8 cellular contexts compared by ENCODE assay signal in the genomic region with DNA sequence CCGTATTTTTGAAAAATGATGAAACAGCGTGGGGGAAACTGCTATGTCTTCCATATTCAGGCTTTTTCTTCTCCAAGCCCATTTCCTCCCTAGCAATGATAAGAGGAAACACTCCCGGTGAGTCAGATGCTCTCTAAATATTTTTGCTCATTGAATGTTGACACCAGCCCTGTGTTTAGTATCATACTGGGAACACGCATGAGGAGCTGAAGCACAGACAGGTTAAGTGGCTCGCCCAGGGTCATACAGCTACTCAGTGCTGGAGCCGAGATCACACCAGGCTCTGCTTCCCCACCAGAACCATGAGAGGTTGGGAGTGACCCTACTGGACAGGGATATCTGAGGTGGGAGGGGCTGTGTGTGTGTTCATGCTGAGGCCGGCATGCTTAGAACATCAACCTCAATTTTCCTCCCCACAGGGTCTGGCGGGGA. TPM values are rescaled to one million over a fixed set of nuclear protein-coding genes. Genes with fewer than 3 reads are reported as not detected.
A peak's percentile ranks its signal among the peaks of the same experiment; 100 is the strongest.
DNase-seq lines count a peak whose midpoint lies in the region; ATAC-seq, FAIRE-seq and TF ChIP-seq lines count a peak whose summit lies in the region.

No MANE protein-coding gene starts in this region.

- H3K27ac ChIP-seq in astrocyte (ENCODE audit: low read depth, low read length): peak overlapping the region; percentile 78

- TF ChIP-seq CTCF in Calu3 (IDR thresholded peaks at IDR 0.05; ENCODE audit: unreplicated experiment) (no peak), astrocyte (IDR thresholded peaks at IDR 0.05; ENCODE audit: insufficient read depth, low read depth, low read length) (no peak), GM10266 (IDR thresholded peaks at IDR 0.05; ENCODE audit: control insufficient read depth, insufficient read depth, low read depth, missing control alignments) (no peak)

- peak overlapping the region; percentile 82 for H3K4me2 ChIP-seq in astrocyte (ENCODE audit: low read length)

- intact Hi-C loops in Calu3 (cut with micrococcal nuclease; ENCODE audit: unreplicated experiment): loop anchor here (2.0 to 5.0 kb wide), 3 partner anchors 58 to 147 kb away; partner anchors contain the start of gene KATNB1

- ATAC-seq in GM18870 (IDR thresholded peaks at IDR 0.05; ENCODE audit: unreplicated experiment) (no peak), GM19463 (IDR thresholded peaks at IDR 0.05; ENCODE audit: unreplicated experiment) (no peak)

- H3K36me3 Mint-ChIP-seq in Calu3 (ENCODE audit: insufficient read depth, unreplicated experiment) (no peaks in the 10 kb centered on the region), astrocyte (ENCODE audit: low read depth, unreplicated experiment) (no peaks in the 10 kb centered on the region)

- no peaks in the 10 kb centered on the region for H3K27me3 Mint-ChIP-seq in Calu3 (ENCODE audit: unreplicated experiment)
- peaks cover 8% of the 10 kb centered on the region for H3K27me3 Mint-ChIP-seq in astrocyte (ENCODE audit: low read depth, unreplicated experiment)

- H3K9me3 Mint-ChIP-seq in Calu3 (ENCODE audit: low read depth, unreplicated experiment): peaks cover 3% of the 10 kb centered on the region
- H3K9me3 Mint-ChIP-seq in astrocyte (ENCODE audit: unreplicated experiment): peaks cover 5% of the 10 kb centered on the region

- DNase-seq in Calu3 (peak; percentile 27), HT1080 (ENCODE audit: low read depth) (peak; percentile 81), astrocyte (ENCODE audit: low read depth) (peak; percentile 64), mucosa of gallbladder (ENCODE audit: low spot score) (peak; percentile 9), GM10266 (ENCODE audit: extremely low spot score) (no peak), NCI-H2107 (lab: John Stamatoyannopoulos, UW) (no peak)

- peaks cover 19% of the 10 kb centered on the region for H3K4me1 ChIP-seq in astrocyte (ENCODE audit: insufficient read depth, low read length)

- BruUV-seq in Calu3 (replicated peaks; lab: Mats Ljungman, UMichigan): no TSS peak

- H3K36me3 ChIP-seq in astrocyte (ENCODE audit: insufficient read depth, low read length): no peaks in the 10 kb centered on the region

- FAIRE-seq in astrocyte (lab: Jason Lieb, UNC): peak; percentile 66

- no peaks in the 10 kb centered on the region for H3K27me3 ChIP-seq in astrocyte (ENCODE audit: insufficient read depth, low read length)

- H3K4me3 ChIP-seq in astrocyte (ENCODE audit: insufficient read depth, low read depth, low read length): peak overlapping the region; percentile 34

- H3K79me2 ChIP-seq in astrocyte (ENCODE audit: insufficient read depth, low read length): no peaks in the 10 kb centered on the region

- H4K20me1 ChIP-seq in astrocyte (ENCODE audit: insufficient read depth, low read length): no peaks in the 10 kb centered on the region

- H3K4me3 Mint-ChIP-seq in Calu3 (ENCODE audit: low read depth, unreplicated experiment): peak overlapping the region; percentile 21
- H3K4me3 Mint-ChIP-seq in astrocyte (ENCODE audit: unreplicated experiment): no peak overlapping the region

- H3K9me3 ChIP-seq in astrocyte (ENCODE audit: insufficient read depth, low read depth, low read length): no peaks in the 10 kb centered on the region

- CTCF ChIA-PET in Calu3 (lab: Charles Lee): interaction anchor here (0.6 to 2.1 kb wide), 24 partner anchors 8 to 535 kb away, joined by 3 to 38 read pairs (median 5); partner anchors contain the start of genes ADGRG1 and ADGRG3

- H3K4me1 Mint-ChIP-seq in Calu3 (ENCODE audit: low read depth, unreplicated experiment) (peaks cover 30% of the 10 kb centered on the region), astrocyte (ENCODE audit: low read depth, unreplicated experiment) (peaks cover 10% of the 10 kb centered on the region)

- H3K9ac ChIP-seq in astrocyte (ENCODE audit: low read length): peak overlapping the region; percentile 58

- peak overlapping the region; percentile 53 for H2AFZ ChIP-seq in astrocyte (ENCODE audit: low read depth, low read length)

- peak overlapping the region; percentile 62 for H3K27ac Mint-ChIP-seq in Calu3 (ENCODE audit: unreplicated experiment)
- H3K27ac Mint-ChIP-seq in astrocyte (ENCODE audit: unreplicated experiment): peak overlapping the region; percentile 56

RNA-seq across cellular contexts. Expression of gene ADGRG1, which starts 37.8 kb away (rescaled TPM):
- total RNA-seq in Calu3 (2022): 269 and 278 TPM in 2 replicates
- 11.5 and 18.9 TPM in 2 replicates for total RNA-seq in HT1080 (2014; rRNA removed; shearing (Covaris generic))
- 38.4 and 40.5 TPM in 2 replicates for polyA plus RNA-seq in HT1080 (2015; cell fraction: cytosol; rRNA removed)
- polyA plus RNA-seq in HT1080 (2015; cell fraction: nucleus; rRNA removed): 43.5 and 54.5 TPM in 2 replicates
- total RNA-seq in astrocyte: 13.6 and 13.9 TPM in 2 replicates
- 312 TPM for total RNA-seq in mucosa of gallbladder

RNA-seq across cellular contexts. Expression of gene ADGRG5, which starts 48.2 kb away (rescaled TPM):
- total RNA-seq in Calu3 (2022) (0.85 and 1.5 TPM in 2 replicates), astrocyte (0.09 and 0.12 TPM in 2 replicates), mucosa of gallbladder (3.7 TPM)
- total RNA-seq in HT1080 (2014; rRNA removed; shearing (Covaris generic)): not detected in 2 replicates
- polyA plus RNA-seq in HT1080 (2015; cell fraction: cytosol; rRNA removed): 0.03 and 0.06 TPM in 2 replicates
- 0.09 TPM in 1 of 2 replicates, not detected in the other for polyA plus RNA-seq in HT1080 (2015; cell fraction: nucleus; rRNA removed)

RNA-seq across cellular contexts. Expression of gene CCDC102A, which starts 54.3 kb away (rescaled TPM):
- total RNA-seq in Calu3 (2022) (6.8 and 7.9 TPM in 2 replicates), astrocyte (7.8 and 8.8 TPM in 2 replicates), mucosa of gallbladder (10.2 TPM)
- 10.4 and 13.7 TPM in 2 replicates for total RNA-seq in HT1080 (2014; rRNA removed; shearing (Covaris generic))
- 7.6 and 9.5 TPM in 2 replicates for polyA plus RNA-seq in HT1080 (2015; cell fraction: cytosol; rRNA removed)
- polyA plus RNA-seq in HT1080 (2015; cell fraction: nucleus; rRNA removed): 5.0 and 7.8 TPM in 2 replicates

Comparison
In these comparisons a context has a peak if more than half of its experiments do, and no peak if none do; other contexts are left out.
1. DNase-seq: peak in Calu3 (single experiment), HT1080 (single experiment), astrocyte (single experiment) and mucosa of gallbladder (single experiment); none in GM10266 (single experiment) and NCI-H2107 (single experiment).
2. RNA of gene ADGRG1, which starts 37.8 kb away (total RNA-seq): 312 TPM in mucosa of gallbladder (single experiment) and 269 to 278 TPM in Calu3; 11.5 to 18.9 TPM in HT1080 and 13.6 to 13.9 TPM in astrocyte; every median in the first group is over 10 times any median in the second.